ENCODE assay signal across 9 cellular contexts in genomic region chr20:1734269-1734858, GRCh38.
A peak's percentile ranks its signal among the peaks of the same experiment; 100 is the strongest.
DNase-seq lines count a peak whose midpoint lies in the region; ATAC-seq, FAIRE-seq and TF ChIP-seq lines count a peak whose summit lies in the region.
"Had no signal": no experiment of that assay in that cellular context is flagged by ENCODE, and none has a peak within 500 bp of the region (broad histone marks: within the 10 kb centered on the region; RNA-seq: fewer than 3 reads in every experiment).

No MANE protein-coding gene starts in this region.

- H3K9me3 Mint-ChIP-seq in activated naive CD4-positive, alpha-beta T cell treated with anti-CD3 and anti-CD28 coated beads for 36 hours, result no peaks in the 10 kb centered on the region
- no peaks in the 10 kb centered on the region for H3K9me3 Mint-ChIP-seq in stimulated activated naive B cell treated with anti-CD40 and anti-IgM and Interleukin-4, amounts not matched to agents 10 μg/mL and 1 μg/mL and 100 μg/mL, for 72 hours

- H3K27me3 ChIP-seq in pancreas, result no peaks in the 10 kb centered on the region

- CTCF ChIA-PET in activated naive CD4-positive, alpha-beta T cell treated with anti-CD3 and anti-CD28 coated beads for 36 hours (lab: Charles Lee), result interaction anchor here (0.6 to 3.1 kb wide), 43 partner anchors 11 to 267 kb away, joined by 3 to 32 read pairs (median 4); partner anchors contain the start of gene SIRPD

- peak; percentile 38 to 65 for ATAC-seq in stimulated activated naive B cell treated with anti-CD40 and anti-IgM and Interleukin-4, amounts not matched to agents 10 μg/mL and 1 μg/mL and 100 μg/mL, for 72 hours (replicated peaks)
- ATAC-seq in GM19395 (IDR thresholded peaks at IDR 0.05; ENCODE audit: unreplicated experiment) (no peak), pancreas (no peak)

- no peak for FAIRE-seq in pancreas (lab: Jason Lieb, UNC)
- FAIRE-seq: G401.6 had no signal

- no peaks in the 10 kb centered on the region for H3K36me3 ChIP-seq in pancreas

- no peak overlapping the region for H3K4me3 ChIP-seq in pancreas

- H3K36me3 Mint-ChIP-seq in activated naive CD4-positive, alpha-beta T cell treated with anti-CD3 and anti-CD28 coated beads for 36 hours (ENCODE audit: low read depth), result no peaks in the 10 kb centered on the region
- H3K36me3 Mint-ChIP-seq in stimulated activated naive B cell treated with anti-CD40 and anti-IgM and Interleukin-4, amounts not matched to agents 10 μg/mL and 1 μg/mL and 100 μg/mL, for 72 hours, result no peaks in the 10 kb centered on the region

- no peak overlapping the region for H3K4me3 Mint-ChIP-seq in activated naive CD4-positive, alpha-beta T cell treated with anti-CD3 and anti-CD28 coated beads for 36 hours
- H3K4me3 Mint-ChIP-seq in stimulated activated naive B cell treated with anti-CD40 and anti-IgM and Interleukin-4, amounts not matched to agents 10 μg/mL and 1 μg/mL and 100 μg/mL, for 72 hours, result no peak overlapping the region

- no peaks in the 10 kb centered on the region for H3K27me3 Mint-ChIP-seq in activated naive CD4-positive, alpha-beta T cell treated with anti-CD3 and anti-CD28 coated beads for 36 hours (ENCODE audit: low read depth)
- peaks cover 9 to 16% of the 10 kb centered on the region in 2 donors for H3K27me3 Mint-ChIP-seq in stimulated activated naive B cell treated with anti-CD40 and anti-IgM and Interleukin-4, amounts not matched to agents 10 μg/mL and 1 μg/mL and 100 μg/mL, for 72 hours

- H3K27ac ChIP-seq in pancreas, result no peak overlapping the region

- H3K4me1 Mint-ChIP-seq in activated naive CD4-positive, alpha-beta T cell treated with anti-CD3 and anti-CD28 coated beads for 36 hours (ENCODE audit: low read depth), result peaks cover 37% of the 10 kb centered on the region
- H3K4me1 Mint-ChIP-seq in stimulated activated naive B cell treated with anti-CD40 and anti-IgM and Interleukin-4, amounts not matched to agents 10 μg/mL and 1 μg/mL and 100 μg/mL, for 72 hours, result peaks cover 14 to 23% of the 10 kb centered on the region in 2 donors

- no peaks in the 10 kb centered on the region for H3K4me1 ChIP-seq in pancreas

- DNase-seq in activated naive CD4-positive, alpha-beta T cell treated with anti-CD3 and anti-CD28 coated beads for 36 hours, result peak; percentile 65
- DNase-seq in activated naive CD4-positive, alpha-beta T cell (lab: John Stamatoyannopoulos, UW), result no peak
- DNase-seq in NCI-H226, result peak; percentile 1
- peak; percentile 65 for DNase-seq in dermis blood vessel endothelial cell
- DNase-seq in stimulated activated naive B cell treated with anti-CD40 and anti-IgM and Interleukin-4, amounts not matched to agents 10 μg/mL and 1 μg/mL and 100 μg/mL, for 72 hours, result no peak
- DNase-seq in ureter (ENCODE audit: low spot score), result no peak
- DNase-seq in pancreas, result no peak

- peak overlapping the region; percentile 5 for H3K27ac Mint-ChIP-seq in activated naive CD4-positive, alpha-beta T cell treated with anti-CD3 and anti-CD28 coated beads for 36 hours
- no peak overlapping the region for H3K27ac Mint-ChIP-seq in stimulated activated naive B cell treated with anti-CD40 and anti-IgM and Interleukin-4, amounts not matched to agents 10 μg/mL and 1 μg/mL and 100 μg/mL, for 72 hours

- no peak for TF ChIP-seq CTCF in pancreas (IDR thresholded peaks at IDR 0.05)

- 46 to 47% methylated on average over 4 of the region's 4 CpGs for WGBS in pancreas, 2 donors

- intact Hi-C loops in activated naive CD4-positive, alpha-beta T cell treated with anti-CD3 and anti-CD28 coated beads for 36 hours (cut with micrococcal nuclease), result loop anchor here (1.0 to 5.0 kb wide), 7 partner anchors 45 to 225 kb away; partner anchors contain the start of gene SIRPD
- intact Hi-C loops in pancreas (cut with DNase I), result no loop called here

- H3K9me3 ChIP-seq in pancreas, result no peaks in the 10 kb centered on the region

Comparison
In these comparisons a context has a peak if more than half of its experiments do, and no peak if none do; other contexts are left out.
1. DNase-seq: peak in activated naive CD4-positive, alpha-beta T cell treated with anti-CD3 and anti-CD28 coated beads for 36 hours (single experiment), NCI-H226 (single experiment) and dermis blood vessel endothelial cell (single experiment); none in activated naive CD4-positive, alpha-beta T cell (0 of 4), stimulated activated naive B cell treated with anti-CD40 and anti-IgM and Interleukin-4, amounts not matched to agents 10 μg/mL and 1 μg/mL and 100 μg/mL, for 72 hours (single experiment), ureter (single experiment) and pancreas (0 of 6).
2. ATAC-seq: peak in stimulated activated naive B cell treated with anti-CD40 and anti-IgM and Interleukin-4, amounts not matched to agents 10 μg/mL and 1 μg/mL and 100 μg/mL, for 72 hours (2 of 2); none in GM19395 (single experiment) and pancreas (0 of 4).